ENCODE assay signal across 8 cellular contexts in genomic region chr7:22110227-22110839, GRCh38.
DNase-seq lines count a peak whose midpoint lies in the region; ATAC-seq and TF ChIP-seq lines count a peak whose summit lies in the region.

No MANE protein-coding gene starts in this region.

- H3K27me3 ChIP-seq in MG63 (no peaks in the 10 kb centered on the region), thyroid gland (no peaks in the 10 kb centered on the region)

- no peaks in the 10 kb centered on the region for H3K36me3 Mint-ChIP-seq in activated T-helper 2 cell treated with anti-CD3 and anti-CD28 coated beads, Interferon-gamma antibody, Interleukin-2, Interleukin-4, amounts not matched to agents 10 μg/mL and 5 μg/mL and 100 μg/mL, durations not matched to agents 14 hours and 24 hours and 36 hours (ENCODE audit: low read depth)

- intact Hi-C loops in activated T-helper 2 cell treated with anti-CD3 and anti-CD28 coated beads, Interferon-gamma antibody, Interleukin-2, Interleukin-4, amounts not matched to agents 10 μg/mL and 5 μg/mL and 100 μg/mL, durations not matched to agents 14 hours and 24 hours and 36 hours (cut with micrococcal nuclease) = loop anchor here (1.0 to 5.0 kb wide), 4 partner anchors 182 to 390 kb away; partner anchors contain the start of gene STEAP1B
- intact Hi-C loops in thyroid gland (cut with DNase I) = loop anchor here (2.0 kb wide), 1 partner anchor 378 kb away; no protein-coding TSS in a partner anchor

- H3K4me3 ChIP-seq in MG63 (no peak overlapping the region), fibroblast of villous mesenchyme (ENCODE audit: low read depth, low read length) (no peak overlapping the region), thyroid gland (replicated peaks in 1 of 3) (no peak overlapping the region)

- no peaks in the 10 kb centered on the region for H3K9me3 Mint-ChIP-seq in activated T-helper 2 cell treated with anti-CD3 and anti-CD28 coated beads, Interferon-gamma antibody, Interleukin-2, Interleukin-4, amounts not matched to agents 10 μg/mL and 5 μg/mL and 100 μg/mL, durations not matched to agents 14 hours and 24 hours and 36 hours

- H3K27ac Mint-ChIP-seq in activated T-helper 2 cell treated with anti-CD3 and anti-CD28 coated beads, Interferon-gamma antibody, Interleukin-2, Interleukin-4, amounts not matched to agents 10 μg/mL and 5 μg/mL and 100 μg/mL, durations not matched to agents 14 hours and 24 hours and 36 hours = no peak overlapping the region

- H3K9me3 ChIP-seq in MG63 (no peaks in the 10 kb centered on the region), thyroid gland (no peaks in the 10 kb centered on the region)

- peak; percentile 69 for ATAC-seq in GM21619 (IDR thresholded peaks at IDR 0.05; ENCODE audit: unreplicated experiment)

- TF ChIP-seq POLR2A in thyroid gland (IDR thresholded peaks at IDR 0.05) = no peak

- 7 to 8% methylated on average over 6 of the region's 6 CpGs for WGBS in thyroid gland, 2 donors

- H3K27me3 Mint-ChIP-seq in activated T-helper 2 cell treated with anti-CD3 and anti-CD28 coated beads, Interferon-gamma antibody, Interleukin-2, Interleukin-4, amounts not matched to agents 10 μg/mL and 5 μg/mL and 100 μg/mL, durations not matched to agents 14 hours and 24 hours and 36 hours (ENCODE audit: low read depth) = peaks cover 10% of the 10 kb centered on the region

- H3K27ac ChIP-seq in thyroid gland = no peak overlapping the region

- H3K4me1 Mint-ChIP-seq in activated T-helper 2 cell treated with anti-CD3 and anti-CD28 coated beads, Interferon-gamma antibody, Interleukin-2, Interleukin-4, amounts not matched to agents 10 μg/mL and 5 μg/mL and 100 μg/mL, durations not matched to agents 14 hours and 24 hours and 36 hours (ENCODE audit: low read depth) = peaks cover 4% of the 10 kb centered on the region

- H3K4me1 ChIP-seq in thyroid gland = no peaks in the 10 kb centered on the region

- H3K4me3 Mint-ChIP-seq in activated T-helper 2 cell treated with anti-CD3 and anti-CD28 coated beads, Interferon-gamma antibody, Interleukin-2, Interleukin-4, amounts not matched to agents 10 μg/mL and 5 μg/mL and 100 μg/mL, durations not matched to agents 14 hours and 24 hours and 36 hours (ENCODE audit: low read depth) = no peak overlapping the region

- TF ChIP-seq CTCF in fibroblast of villous mesenchyme (IDR thresholded peaks at IDR 0.05; ENCODE audit: insufficient read depth, low read depth, low read length) (peak; percentile 84), thyroid gland (IDR thresholded peaks at IDR 0.05) (peak; percentile 62 to 98 (median 81))

- DNase-seq in DMS 273 treated with DMSO at 0.1 percent for 48 hours (lab: John Stamatoyannopoulos, UW) (peak; percentile 67), MG63 (peak; percentile 48), SHP77 (lab: John Stamatoyannopoulos, UW) (peak; percentile 76 to 88), fibroblast of villous mesenchyme (ENCODE audit: low read depth) (peak; percentile 80), occipital lobe (lab: John Stamatoyannopoulos, UW) (peak; percentile 72), thyroid gland (peak; percentile 75 to 76)
- DNase-seq in activated T-helper 2 cell treated with anti-CD3 and anti-CD28 coated beads, Interferon-gamma antibody, Interleukin-2, Interleukin-4, amounts not matched to agents 10 μg/mL and 5 μg/mL and 100 μg/mL, durations not matched to agents 14 hours and 24 hours and 36 hours (ENCODE audit: low spot score) = peak; percentile 54

- no peaks in the 10 kb centered on the region for H3K36me3 ChIP-seq in MG63
- H3K36me3 ChIP-seq in thyroid gland = no peaks in the 10 kb centered on the region
